ENCODE assay signal across 15 cellular contexts in genomic region chr15:65940618-65940909, GRCh38.
DNase-seq lines count a peak whose midpoint lies in the region; ATAC-seq and TF ChIP-seq lines count a peak whose summit lies in the region.
"Had no signal": no experiment of that assay in that cellular context is flagged by ENCODE, and none has a peak within 500 bp of the region (broad histone marks: within the 10 kb centered on the region; RNA-seq: fewer than 3 reads in every experiment).

No MANE protein-coding gene starts in this region.

- no TSS peak for BruUV-seq in Calu3 (replicated peaks; lab: Mats Ljungman, UMichigan)

- H3K36me3 ChIP-seq in lung (ENCODE audit: control insufficient read depth in 2 of 2, insufficient read depth in 2 of 2, low read length in 2 of 2): no peaks in the 10 kb centered on the region
- H3K36me3 ChIP-seq: BLaER1, uterus had no signal

- H3K27ac Mint-ChIP-seq in Calu3 (ENCODE audit: unreplicated experiment) (peak overlapping the region; percentile 88), chondrocyte (ENCODE audit: unreplicated experiment) (peak overlapping the region; percentile 63)
- H3K27ac Mint-ChIP-seq: activated B cell treated with CpG ODN at 0.5 μM for 24 hours, H9, immature natural killer cell had no signal

- no peak overlapping the region for H3K4me3 Mint-ChIP-seq in Calu3 (ENCODE audit: low read depth, unreplicated experiment)
- no peak overlapping the region for H3K4me3 Mint-ChIP-seq in chondrocyte (ENCODE audit: unreplicated experiment)
- H3K4me3 Mint-ChIP-seq: activated B cell treated with CpG ODN at 0.5 μM for 24 hours, H9, immature natural killer cell had no signal

- H3K4me3 ChIP-seq in lung: no peak overlapping the region
- H3K4me3 ChIP-seq: BLaER1, uterus had no signal

- H3K27ac ChIP-seq in lung (ENCODE audit: low read depth in 1 of 2, low read length in 1 of 2): peak overlapping the region; percentile 71 to 75
- H3K27ac ChIP-seq: BLaER1, uterus had no signal

- no peaks in the 10 kb centered on the region for H3K27me3 ChIP-seq in lung (ENCODE audit: control insufficient read depth, insufficient read depth)
- H3K27me3 ChIP-seq: BLaER1, uterus had no signal

- no peak for ATAC-seq in lung (ENCODE audit: insufficient read depth, low FRiP score)
- ATAC-seq in GM19452 (IDR thresholded peaks at IDR 0.05; ENCODE audit: unreplicated experiment): no peak

- H3K36me3 Mint-ChIP-seq in Calu3 (ENCODE audit: insufficient read depth, unreplicated experiment) (peaks cover 11% of the 10 kb centered on the region), chondrocyte (ENCODE audit: low read depth) (no peaks in the 10 kb centered on the region)
- H3K36me3 Mint-ChIP-seq: immature natural killer cell had no signal

- H3K4me1 ChIP-seq in lung (ENCODE audit: control insufficient read depth in 2 of 2, insufficient read depth in 2 of 2, low read length in 2 of 2): no peaks in the 10 kb centered on the region
- H3K4me1 ChIP-seq: BLaER1, uterus had no signal

- H3K27me3 Mint-ChIP-seq in Calu3 (ENCODE audit: unreplicated experiment): no peaks in the 10 kb centered on the region
- peaks cover 6% of the 10 kb centered on the region for H3K27me3 Mint-ChIP-seq in chondrocyte (ENCODE audit: low read depth)
- H3K27me3 Mint-ChIP-seq: activated B cell treated with CpG ODN at 0.5 μM for 24 hours had no signal

- H3K9me3 Mint-ChIP-seq in Calu3 (ENCODE audit: low read depth, unreplicated experiment) (no peaks in the 10 kb centered on the region), chondrocyte (ENCODE audit: low read depth) (no peaks in the 10 kb centered on the region)
- H3K9me3 Mint-ChIP-seq: activated B cell treated with CpG ODN at 0.5 μM for 24 hours, H9, immature natural killer cell had no signal

- TF ChIP-seq CTCF in Calu3 (IDR thresholded peaks at IDR 0.05; ENCODE audit: unreplicated experiment): no peak
- TF ChIP-seq CTCF in chondrocyte (IDR thresholded peaks at IDR 0.05): no peak
- no peak for TF ChIP-seq CTCF in lung (IDR thresholded peaks at IDR 0.05; ENCODE audit: control extremely low read depth, extremely low read depth)

- H3K4me1 Mint-ChIP-seq in Calu3 (ENCODE audit: low read depth, unreplicated experiment) (peaks cover 38% of the 10 kb centered on the region), chondrocyte (ENCODE audit: low read depth) (peaks cover 22% of the 10 kb centered on the region)
- H3K4me1 Mint-ChIP-seq: activated B cell treated with CpG ODN at 0.5 μM for 24 hours, immature natural killer cell had no signal

- DNase-seq in Calu3: peak; percentile 59
- peak; percentile 63 for DNase-seq in M059J (ENCODE audit: low read depth)
- DNase-seq in chondrocyte (ENCODE audit: low spot score): no peak
- DNase-seq in lung (ENCODE audit: low spot score): no peak
- DNase-seq in NCI-H82 treated with DMSO at 0.1 percent for 48 hours (lab: John Stamatoyannopoulos, UW; ENCODE audit: unreplicated experiment): no peak
- no peak for DNase-seq in MV-4-11 (lab: John Stamatoyannopoulos, UW)
- no peak for DNase-seq in inferior parietal cortex (ENCODE audit: extremely low spot score)
- DNase-seq: activated B cell treated with CpG ODN at 0.5 μM for 24 hours; activated T-cell treated with anti-CD3 and anti-CD28 coated beads, Interleukin-2, amount 50 U/mL, for 1 hour; H9; immature natural killer cell; NCI-H2107; uterus had no signal

- CTCF ChIA-PET in Calu3 (lab: Charles Lee): interaction anchor here (0.6 to 1.2 kb wide), 2 partner anchors 9 to 62 kb away, joined by 3 to 9 read pairs; no protein-coding TSS in a partner anchor

- H3K9me3 ChIP-seq in lung (ENCODE audit: control insufficient read depth in 2 of 2, insufficient read depth in 1 of 2, low read length in 1 of 2): no peaks in the 10 kb centered on the region
- H3K9me3 ChIP-seq: BLaER1, uterus had no signal

- intact Hi-C loops in Calu3 (cut with micrococcal nuclease; ENCODE audit: unreplicated experiment): no loop called here

Comparison
In these comparisons a context has a peak if more than half of its experiments do, and no peak if none do; other contexts are left out.
1. DNase-seq: peak in Calu3 (single experiment) and M059J (single experiment); none in chondrocyte (single experiment), lung (single experiment), NCI-H82 treated with DMSO at 0.1 percent for 48 hours (single experiment), MV-4-11 (single experiment) and inferior parietal cortex (single experiment).